12 cellular contexts compared by ENCODE assay signal in the genomic region with DNA sequence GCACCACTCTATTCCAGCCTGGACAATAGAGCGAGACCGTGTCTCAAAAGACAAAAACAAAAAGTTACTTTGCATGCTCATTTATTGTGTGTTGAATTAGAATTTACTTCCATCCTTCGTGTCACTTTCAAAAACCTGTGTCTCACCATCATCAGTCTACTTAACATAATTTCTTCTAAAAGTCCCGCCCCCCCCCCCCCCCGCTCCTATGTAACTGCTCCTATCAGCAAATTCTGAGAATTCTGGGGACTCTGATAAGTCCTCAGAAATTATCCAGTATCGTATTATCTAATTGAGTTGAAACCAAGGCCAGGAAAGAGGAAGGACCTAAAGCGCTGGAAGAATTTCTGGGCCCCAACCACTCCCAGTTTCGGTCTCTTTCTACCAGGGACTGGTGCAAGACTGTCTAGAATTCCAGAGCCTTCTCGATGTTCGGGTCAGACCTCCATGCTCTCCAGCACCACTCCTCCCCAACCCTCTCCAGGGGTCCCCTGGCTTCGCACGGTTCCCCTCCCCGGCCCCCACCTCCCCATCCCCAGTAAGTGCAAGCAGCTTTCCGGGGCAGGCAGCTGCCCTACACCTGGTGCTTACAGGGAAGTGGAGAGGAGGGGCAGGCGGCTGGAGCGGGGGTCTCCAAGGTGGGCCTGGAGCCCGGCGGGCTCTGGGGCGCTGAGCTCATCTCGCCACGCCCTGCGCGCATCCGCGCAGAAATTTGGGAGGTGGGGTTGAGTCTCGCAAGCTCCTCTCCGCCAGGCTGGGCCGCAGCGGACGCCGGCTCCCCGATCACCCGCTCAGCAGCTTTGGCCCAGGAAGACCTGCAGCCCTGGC. TPM values are rescaled to one million over a fixed set of nuclear protein-coding genes. Genes with fewer than 3 reads are reported as not detected.
DNase-seq lines count a peak whose midpoint lies in the region; ATAC-seq and TF ChIP-seq lines count a peak whose summit lies in the region.
"Had no signal": no experiment of that assay in that cellular context is flagged by ENCODE, and none has a peak within 500 bp of the region (broad histone marks: within the 10 kb centered on the region; RNA-seq: fewer than 3 reads in every experiment).

No MANE protein-coding gene starts in this region.

- no peak overlapping the region for H3K4me2 ChIP-seq in neuronal stem cell (ENCODE audit: insufficient read depth, low read length, poor library complexity, severe bottlenecking)

- H3K27me3 ChIP-seq in neuronal stem cell (ENCODE audit: control insufficient read depth in 3 of 3, insufficient read depth in 3 of 3, low read depth in 1 of 3, low read length in 3 of 3) = no peaks in the 10 kb centered on the region

- peaks cover 21% of the 10 kb centered on the region for H3K4me1 Mint-ChIP-seq in stimulated activated naive CD8-positive, alpha-beta T cell treated with anti-CD3 and anti-CD28 coated beads, Interleukin-15, amount 100 ng/mL, for 72 hours

- no peak overlapping the region for H2BK120ac ChIP-seq in neuronal stem cell (ENCODE audit: low read depth, low read length)

- no peak overlapping the region for H3K18ac ChIP-seq in neuronal stem cell (ENCODE audit: low read length)

- peak overlapping the region; percentile 12 for H3K4me3 ChIP-seq in fibroblast of villous mesenchyme (ENCODE audit: low read depth, low read length)
- no peak overlapping the region for H3K4me3 ChIP-seq in neuronal stem cell (ENCODE audit: low read length in 2 of 2)

- H3K4ac ChIP-seq in neuronal stem cell (ENCODE audit: low read length) = no peak overlapping the region

- peaks cover 7% of the 10 kb centered on the region for H3K27me3 Mint-ChIP-seq in stimulated activated naive CD8-positive, alpha-beta T cell treated with anti-CD3 and anti-CD28 coated beads, Interleukin-15, amount 100 ng/mL, for 72 hours

- no peak for TF ChIP-seq CTCF in fibroblast of villous mesenchyme (IDR thresholded peaks at IDR 0.05; ENCODE audit: insufficient read depth, low read depth, low read length)

- no peak overlapping the region for H2BK15ac ChIP-seq in neuronal stem cell (ENCODE audit: low read length)

- H4K91ac ChIP-seq in neuronal stem cell (ENCODE audit: low read depth, low read length, poor library complexity) = no peak overlapping the region

- H3K9me3 ChIP-seq in neuronal stem cell (replicated peaks in 1 of 2; ENCODE audit: control insufficient read depth in 2 of 2, insufficient read depth in 1 of 2, low read depth in 1 of 2, low read length in 2 of 2) = no peaks in the 10 kb centered on the region

- no peak overlapping the region for H3K27ac ChIP-seq in neuronal stem cell (replicated peaks; ENCODE audit: low read length)

- H2BK5ac ChIP-seq in neuronal stem cell (ENCODE audit: low read length) = no peak overlapping the region

- H3K36me3 ChIP-seq in neuronal stem cell (replicated peaks in 1 of 2; ENCODE audit: control insufficient read depth in 2 of 2, insufficient read depth in 2 of 2, low read length in 2 of 2) = peaks cover 0 to 3% of the 10 kb centered on the region in 2 donors

- H3K9me3 Mint-ChIP-seq in stimulated activated naive CD8-positive, alpha-beta T cell treated with anti-CD3 and anti-CD28 coated beads, Interleukin-15, amount 100 ng/mL, for 72 hours = peaks cover 0 to 5% of the 10 kb centered on the region in 2 donors

- peak overlapping the region; percentile 18 for H3K23ac ChIP-seq in neuronal stem cell (ENCODE audit: low read depth, low read length, poor library complexity)

- H3K27ac Mint-ChIP-seq in stimulated activated naive CD8-positive, alpha-beta T cell treated with anti-CD3 and anti-CD28 coated beads, Interleukin-15, amount 100 ng/mL, for 72 hours = no peak overlapping the region

- no peak overlapping the region for H2AFZ ChIP-seq in neuronal stem cell (ENCODE audit: low read length)

- H3K14ac ChIP-seq in neuronal stem cell (ENCODE audit: low read length) = no peak overlapping the region

- H3K79me1 ChIP-seq in neuronal stem cell (ENCODE audit: low read depth, low read length) = no peaks in the 10 kb centered on the region

- whole genome bisulfite sequencing in neuronal stem cell (ENCODE audit: extremely low coverage in 2 of 2, insufficient read length in 2 of 2, insufficient replicate concordance in 1 of 2), 2 donors = no CpG with 5 or more reads among the region's 33 CpGs

- no peak overlapping the region for H2AK5ac ChIP-seq in neuronal stem cell (ENCODE audit: low read depth, low read length)

- H3K4me3 Mint-ChIP-seq in stimulated activated naive CD8-positive, alpha-beta T cell treated with anti-CD3 and anti-CD28 coated beads, Interleukin-15, amount 100 ng/mL, for 72 hours = peak overlapping the region; percentile 53 to 56

- H3K9ac ChIP-seq in neuronal stem cell (ENCODE audit: low read depth, low read length, poor library complexity) = no peak overlapping the region

- H2BK12ac ChIP-seq in neuronal stem cell (ENCODE audit: low read length) = no peak overlapping the region

- H3K4me1 ChIP-seq in neuronal stem cell (ENCODE audit: control insufficient read depth in 2 of 2, insufficient read depth in 1 of 2, low read depth in 1 of 2, low read length in 2 of 2) = no peaks in the 10 kb centered on the region

- no peak for DNase-seq in stimulated activated naive CD8-positive, alpha-beta T cell treated with anti-CD3 and anti-CD28 coated beads, Interleukin-15, amount 100 ng/mL, for 72 hours
- no peak for DNase-seq in stimulated activated naive CD8-positive, alpha-beta T cell treated with anti-CD3 and anti-CD28 coated beads, Interleukin-15, Interleukin-2, amounts not matched to agents 100 U/mL and 50 U/mL, for 24 hours
- DNase-seq in fibroblast of villous mesenchyme (ENCODE audit: low read depth) (no peak), neuronal stem cell (ENCODE audit: low spot score) (no peak), putamen (ENCODE audit: low spot score) (no peak), NCI-H510A (lab: John Stamatoyannopoulos, UW) (no peak), C1 segment of cervical spinal cord (lab: John Stamatoyannopoulos, UW) (no peak)
- DNase-seq in activated effector memory CD4-positive, alpha-beta T cell treated with anti-CD3 and anti-CD28 coated beads, Interleukin-2, amount 50 U/mL, for 16 hours = no peak
- DNase-seq: hippocampal formation; NCI-H1694; NK-92 treated with Interleukin-12 subunit alpha and Interleukin-12 subunit beta, amount 100 ng/mL, for 24 hours; stimulated activated CD4-positive, alpha-beta T cell treated with anti-CD3 and anti-CD28 coated beads, Interleukin-12 subunit alpha, Interleukin-12 subunit beta, amount 100 ng/mL, for 4 hours had no signal

- no peak overlapping the region for H4K8ac ChIP-seq in neuronal stem cell (ENCODE audit: low read depth, low read length)

- ATAC-seq in stimulated activated naive CD8-positive, alpha-beta T cell treated with anti-CD3 and anti-CD28 coated beads, Interleukin-15, amount 100 ng/mL, for 72 hours = peak; percentile 41
- no peak for ATAC-seq in stimulated activated naive CD8-positive, alpha-beta T cell treated with anti-CD3 and anti-CD28 coated beads, Interleukin-15, Interleukin-2, amounts not matched to agents 100 U/mL and 50 U/mL, for 24 hours

RNA-seq across cellular contexts. Expression of gene ZNF496, which starts 15.9 kb away (rescaled TPM):
- total RNA-seq in fibroblast of villous mesenchyme = 19.4 and 27.4 TPM in 2 replicates
- 40.1 TPM for polyA plus RNA-seq in neuronal stem cell (2013, experiment 1 of 2)
- 38.8 TPM for polyA plus RNA-seq in neuronal stem cell (2013, experiment 2 of 2)
